Comparison of ENCODE assay signal across 8 cellular contexts in genomic region chr19:18291590-18292459, GRCh38. TPM values are rescaled to one million over a fixed set of nuclear protein-coding genes. Genes with fewer than 3 reads are reported as not detected.
DNase-seq lines count a peak whose midpoint lies in the region; ATAC-seq, FAIRE-seq and TF ChIP-seq lines count a peak whose summit lies in the region.

No MANE protein-coding gene starts in this region.

- H3K27ac Mint-ChIP-seq in activated CD4-positive, alpha-beta T cell treated with anti-CD3 and anti-CD28 coated beads, Interleukin-2, amount 10 ng/mL, durations not matched to agents 24 days and 14 days, result peak overlapping the region; percentile 98
- H3K27ac Mint-ChIP-seq in dendritic cell treated with granulocyte-macrophage colony-stimulating factor and Interleukin-4, amounts not matched to agents 40 ng/mL and 50 ng/mL, for 4 days, result peak overlapping the region; percentile 97

- peaks cover 69% of the 10 kb centered on the region for H3K4me1 Mint-ChIP-seq in activated CD4-positive, alpha-beta T cell treated with anti-CD3 and anti-CD28 coated beads, Interleukin-2, amount 10 ng/mL, durations not matched to agents 24 days and 14 days
- H3K4me1 Mint-ChIP-seq in dendritic cell treated with granulocyte-macrophage colony-stimulating factor and Interleukin-4, amounts not matched to agents 40 ng/mL and 50 ng/mL, for 4 days (ENCODE audit: low read depth), result peaks cover 64% of the 10 kb centered on the region

- no peak for TF ChIP-seq POLR2A in HepG2 (IDR thresholded peaks at IDR 0.05; ENCODE audit: insufficient read depth in 1 of 2, low read depth in 2 of 2, low read length in 2 of 2)

- BruUV-seq in HepG2 (replicated peaks; lab: Mats Ljungman, UMichigan), result no TSS peak

- intact Hi-C loops in activated CD4-positive, alpha-beta T cell treated with anti-CD3 and anti-CD28 coated beads, Interleukin-2, amount 10 ng/mL, durations not matched to agents 24 days and 14 days (cut with micrococcal nuclease), result loop anchor here (5.0 to 10.0 kb wide), 3 partner anchors 125 to 287 kb away; partner anchors contain the start of genes ARRDC2, IL12RB1 and SSBP4
- intact Hi-C loops in dendritic cell treated with granulocyte-macrophage colony-stimulating factor and Interleukin-4, amounts not matched to agents 40 ng/mL and 50 ng/mL, for 4 days (cut with micrococcal nuclease), result loop anchor here (1.0 to 2.0 kb wide), 2 partner anchors 10 to 13 kb away; no protein-coding TSS in a partner anchor
- intact Hi-C loops in HepG2 (cut with micrococcal nuclease; ENCODE audit: unreplicated experiment), result no loop called here

- WGBS in HepG2 (ENCODE audit: low lambda C conversion rate), result 4% methylated on average over 35 of the region's 75 CpGs

- 0 out of 2 replicates have a peak, but pooled peaks have one; percentile 4 for TF ChIP-seq RAD21 in HepG2 (CRISPR knock-in tag; IDR thresholded peaks at IDR 0.05)

- DNase-seq in D341Med (ENCODE audit: low spot score), result peak; percentile 84
- DNase-seq in NCI-H1092 treated with DMSO at 0.1 percent for 48 hours (lab: John Stamatoyannopoulos, UW), result peak; percentile 45
- peak; percentile 95 for DNase-seq in activated CD4-positive, alpha-beta T cell treated with anti-CD3 and anti-CD28 coated beads, Interleukin-2, amount 10 ng/mL, durations not matched to agents 24 days and 14 days
- peak; percentile 51 for DNase-seq in HepG2 (ENCODE audit: low spot score)
- peak; percentile 73 for DNase-seq in stimulated activated CD4-positive, alpha-beta T cell treated with anti-CD3 and anti-CD28 coated beads, Interleukin-4, amount 100 ng/mL, for 1 hour
- DNase-seq in NCI-H2107 treated with DMSO at 0.1 percent for 48 hours (lab: John Stamatoyannopoulos, UW; ENCODE audit: unreplicated experiment), result no peak

- POLR2A ChIA-PET in HepG2 (lab: Yijun Ruan, JAX), result interaction anchor here (1.1 to 3.1 kb wide), 8 partner anchors 11 to 280 kb away, joined by 3 to 51 read pairs (median 7); partner anchors contain the start of genes IQCN, JUND, LSM4 and UBA52

- no peaks in the 10 kb centered on the region for H3K9me3 ChIP-seq in HepG2 (ENCODE audit: low read length)

- FAIRE-seq in HepG2 (lab: Jason Lieb, UNC), result peak; percentile 8

- CTCF ChIA-PET in HepG2 (lab: Yijun Ruan, JAX; ENCODE audit: low intra/inter-chr PET ratio, low total read pairs), result no interaction called here

- no peak for TF ChIP-seq CTCF in HepG2 (CRISPR knock-in tag; IDR thresholded peaks at IDR 0.05)

- peak overlapping the region; percentile 78 for H3K9ac ChIP-seq in HepG2 (ENCODE audit: insufficient read depth, low read depth, low read length)

- H3K36me3 Mint-ChIP-seq in activated CD4-positive, alpha-beta T cell treated with anti-CD3 and anti-CD28 coated beads, Interleukin-2, amount 10 ng/mL, durations not matched to agents 24 days and 14 days (ENCODE audit: low read depth), result peaks cover 22% of the 10 kb centered on the region
- peaks cover 18% of the 10 kb centered on the region for H3K36me3 Mint-ChIP-seq in dendritic cell treated with granulocyte-macrophage colony-stimulating factor and Interleukin-4, amounts not matched to agents 40 ng/mL and 50 ng/mL, for 4 days (ENCODE audit: low read depth)

- peak overlapping the region; percentile 26 for H3K27ac ChIP-seq in HepG2 (ENCODE audit: extremely low read length, insufficient read depth, low read length)

- H4K20me1 ChIP-seq in HepG2 (ENCODE audit: insufficient read depth, low read length), result no peaks in the 10 kb centered on the region

- TF ChIP-seq EP300 in HepG2 (IDR thresholded peaks at IDR 0.05; ENCODE audit: low read depth in 2 of 2, low read length in 2 of 2) (peak in 1 of 2 experiments; percentile 13; a peak in 1 of 4 replicates), HepG2 (CRISPR knock-in tag; IDR thresholded peaks at IDR 0.05; ENCODE audit: borderline replicate concordance) (peak; percentile 21; the same call in 1 of the 2 replicates)

- H3K9me3 Mint-ChIP-seq in activated CD4-positive, alpha-beta T cell treated with anti-CD3 and anti-CD28 coated beads, Interleukin-2, amount 10 ng/mL, durations not matched to agents 24 days and 14 days, result peaks cover 19% of the 10 kb centered on the region
- peaks cover 9% of the 10 kb centered on the region for H3K9me3 Mint-ChIP-seq in dendritic cell treated with granulocyte-macrophage colony-stimulating factor and Interleukin-4, amounts not matched to agents 40 ng/mL and 50 ng/mL, for 4 days

- no peaks in the 10 kb centered on the region for H3K27me3 ChIP-seq in HepG2 (ENCODE audit: control insufficient read depth in 1 of 2, insufficient read depth in 2 of 2, low read length in 2 of 2)

- peak; percentile 61 for ATAC-seq in GM21528 (IDR thresholded peaks at IDR 0.05; ENCODE audit: low FRiP score, unreplicated experiment)
- peak; percentile 67 for ATAC-seq in HepG2

- in situ Hi-C loops in HepG2 (cut with HindIII; ENCODE audit: extremely low pct_ligation_motif_present, low pct_unique_long_range_greater_than_20kb), result no loop called here

- H3K27me3 Mint-ChIP-seq in activated CD4-positive, alpha-beta T cell treated with anti-CD3 and anti-CD28 coated beads, Interleukin-2, amount 10 ng/mL, durations not matched to agents 24 days and 14 days, result no peaks in the 10 kb centered on the region
- H3K27me3 Mint-ChIP-seq in dendritic cell treated with granulocyte-macrophage colony-stimulating factor and Interleukin-4, amounts not matched to agents 40 ng/mL and 50 ng/mL, for 4 days, result peaks cover 2% of the 10 kb centered on the region

- H3K4me2 ChIP-seq in HepG2 (ENCODE audit: low read depth, low read length), result peak overlapping the region; percentile 97

- peak overlapping the region; percentile 86 for H3K4me3 Mint-ChIP-seq in activated CD4-positive, alpha-beta T cell treated with anti-CD3 and anti-CD28 coated beads, Interleukin-2, amount 10 ng/mL, durations not matched to agents 24 days and 14 days
- peak overlapping the region; percentile 73 for H3K4me3 Mint-ChIP-seq in dendritic cell treated with granulocyte-macrophage colony-stimulating factor and Interleukin-4, amounts not matched to agents 40 ng/mL and 50 ng/mL, for 4 days

- peaks cover 74% of the 10 kb centered on the region for H3K4me1 ChIP-seq in HepG2 (ENCODE audit: insufficient read depth, low read length)

- H2AFZ ChIP-seq in HepG2 (ENCODE audit: low read length), result no peak overlapping the region

- no peaks in the 10 kb centered on the region for H3K79me2 ChIP-seq in HepG2 (ENCODE audit: insufficient read depth, low read length)

- peak overlapping the region; percentile 59 to 79 (median 63) for H3K4me3 ChIP-seq in HepG2 (replicated peaks in 1 of 3; ENCODE audit: insufficient read depth in 1 of 3, low read depth in 2 of 3, low read length in 3 of 3)

- no peaks in the 10 kb centered on the region for H3K36me3 ChIP-seq in HepG2 (replicated peaks in 1 of 2; ENCODE audit: control insufficient read depth in 1 of 2, insufficient read depth in 2 of 2, low read length in 2 of 2)

RNA-seq across cellular contexts. Expression of gene JUND, which starts 10.4 kb away (rescaled TPM):
- 382 and 413 TPM in 2 replicates for total RNA-seq in activated CD4-positive, alpha-beta T cell treated with anti-CD3 and anti-CD28 coated beads, Interleukin-2, amount 10 ng/mL, durations not matched to agents 24 days and 14 days
- total RNA-seq in HepG2 (2016; rRNA removed; fragmentation: Illumina TruSeq; extraction: Trizol), result 31.8 and 41.2 TPM in 2 replicates
- 36.4 and 41.0 TPM in 2 replicates for total RNA-seq in HepG2 (2016; cell fraction: cytosol; rRNA removed; fragmentation: Illumina TruSeq; extraction: Trizol; ENCODE audit: low read depth)
- total RNA-seq in HepG2 (2016; cell fraction: insoluble cytoplasmic fraction; rRNA removed; fragmentation: Illumina TruSeq; extraction: Trizol), result 30.0 and 40.6 TPM in 2 replicates
- total RNA-seq in HepG2 (2016; cell fraction: membrane; rRNA removed; fragmentation: Illumina TruSeq; extraction: Trizol), result 68.5 and 98.0 TPM in 2 replicates
- 23.4 and 45.2 TPM in 2 replicates for total RNA-seq in HepG2 (2016; cell fraction: nucleus; rRNA removed; fragmentation: Illumina TruSeq; extraction: Trizol)
- 59.8 and 124 TPM in 2 replicates for polyA plus RNA-seq in HepG2 (2011; rRNA removed)
- polyA plus RNA-seq in HepG2 (2011; cell fraction: cytosol; rRNA removed), result 93.9 and 178 TPM in 2 replicates
- polyA plus RNA-seq in HepG2 (2011; cell fraction: nucleus; rRNA removed), result 129 and 136 TPM in 2 replicates
- polyA plus RNA-seq in HepG2 (2012), result 44.0 and 66.6 TPM in 2 replicates
- polyA plus RNA-seq in HepG2 (2016; cell fraction: cytosol; fragmentation: Illumina TruSeq; extraction: Trizol; ENCODE audit: low read depth), result 85.1 and 91.8 TPM in 2 replicates
- polyA plus RNA-seq in HepG2 (2016; cell fraction: insoluble cytoplasmic fraction; fragmentation: Illumina TruSeq; extraction: Trizol; ENCODE audit: low read depth), result 74.4 and 76.0 TPM in 2 replicates
- 131 and 149 TPM in 2 replicates for polyA plus RNA-seq in HepG2 (2016; cell fraction: membrane; fragmentation: Illumina TruSeq; extraction: Trizol; ENCODE audit: low read depth)
- 77.1 and 84.7 TPM in 2 replicates for polyA plus RNA-seq in HepG2 (2016; cell fraction: nucleus; fragmentation: Illumina TruSeq; extraction: Trizol; ENCODE audit: insufficient read depth, low read depth)
- 49.7 and 194 TPM in 2 replicates for polyA minus RNA-seq in HepG2 (2011; rRNA and poly(A)+ RNA removed; ENCODE audit: low replicate concordance)
- polyA minus RNA-seq in HepG2 (2011; cell fraction: cytosol; rRNA and poly(A)+ RNA removed), result 164 and 168 TPM in 2 replicates
- 60.5 and 91.9 TPM in 2 replicates for polyA minus RNA-seq in HepG2 (2011; cell fraction: nucleus; rRNA and poly(A)+ RNA removed)

RNA-seq across cellular contexts. Expression of gene IQCN, which starts 17.6 kb away (rescaled TPM):
- 2.3 and 3.0 TPM in 2 replicates for total RNA-seq in activated CD4-positive, alpha-beta T cell treated with anti-CD3 and anti-CD28 coated beads, Interleukin-2, amount 10 ng/mL, durations not matched to agents 24 days and 14 days
- 0.04 and 0.07 TPM in 2 replicates for total RNA-seq in HepG2 (2016; rRNA removed; fragmentation: Illumina TruSeq; extraction: Trizol)
- total RNA-seq in HepG2 (2016; cell fraction: cytosol; rRNA removed; fragmentation: Illumina TruSeq; extraction: Trizol; ENCODE audit: low read depth), result not detected in 2 replicates
- total RNA-seq in HepG2 (2016; cell fraction: insoluble cytoplasmic fraction; rRNA removed; fragmentation: Illumina TruSeq; extraction: Trizol), result 0.04 TPM in 1 of 2 replicates, not detected in the other
- total RNA-seq in HepG2 (2016; cell fraction: membrane; rRNA removed; fragmentation: Illumina TruSeq; extraction: Trizol), result not detected in 2 replicates
- total RNA-seq in HepG2 (2016; cell fraction: nucleus; rRNA removed; fragmentation: Illumina TruSeq; extraction: Trizol), result 0.13 TPM in 1 of 2 replicates, not detected in the other
- 0.14 and 0.18 TPM in 2 replicates for polyA plus RNA-seq in HepG2 (2011; rRNA removed)
- 0.03 and 0.04 TPM in 2 replicates for polyA plus RNA-seq in HepG2 (2011; cell fraction: cytosol; rRNA removed)
- polyA plus RNA-seq in HepG2 (2011; cell fraction: nucleus; rRNA removed), result 1.3 and 1.5 TPM in 2 replicates
- polyA plus RNA-seq in HepG2 (2012), result 0.13 TPM in 2 replicates
- not detected in 2 replicates for polyA plus RNA-seq in HepG2 (2016; cell fraction: cytosol; fragmentation: Illumina TruSeq; extraction: Trizol; ENCODE audit: low read depth)
- polyA plus RNA-seq in HepG2 (2016; cell fraction: insoluble cytoplasmic fraction; fragmentation: Illumina TruSeq; extraction: Trizol; ENCODE audit: low read depth), result not detected in 2 replicates
- polyA plus RNA-seq in HepG2 (2016; cell fraction: membrane; fragmentation: Illumina TruSeq; extraction: Trizol; ENCODE audit: low read depth), result not detected in 2 replicates
- polyA plus RNA-seq in HepG2 (2016; cell fraction: nucleus; fragmentation: Illumina TruSeq; extraction: Trizol; ENCODE audit: insufficient read depth, low read depth), result 0.25 and 0.49 TPM in 2 replicates
- 0.26 and 0.91 TPM in 2 replicates for polyA minus RNA-seq in HepG2 (2011; rRNA and poly(A)+ RNA removed; ENCODE audit: low replicate concordance)
- 0.53 TPM in 1 of 2 replicates, not detected in the other for polyA minus RNA-seq in HepG2 (2011; cell fraction: cytosol; rRNA and poly(A)+ RNA removed)
- polyA minus RNA-seq in HepG2 (2011; cell fraction: nucleus; rRNA and poly(A)+ RNA removed), result 0.52 and 0.62 TPM in 2 replicates

RNA-seq across cellular contexts. Expression of gene LSM4, which starts 31.1 kb away (rescaled TPM):
- 217 and 225 TPM in 2 replicates for total RNA-seq in activated CD4-positive, alpha-beta T cell treated with anti-CD3 and anti-CD28 coated beads, Interleukin-2, amount 10 ng/mL, durations not matched to agents 24 days and 14 days
- 166 and 188 TPM in 2 replicates for total RNA-seq in HepG2 (2016; rRNA removed; fragmentation: Illumina TruSeq; extraction: Trizol)
- 129 and 159 TPM in 2 replicates for total RNA-seq in HepG2 (2016; cell fraction: cytosol; rRNA removed; fragmentation: Illumina TruSeq; extraction: Trizol; ENCODE audit: low read depth)
- 185 and 208 TPM in 2 replicates for total RNA-seq in HepG2 (2016; cell fraction: insoluble cytoplasmic fraction; rRNA removed; fragmentation: Illumina TruSeq; extraction: Trizol)
- 248 and 299 TPM in 2 replicates for total RNA-seq in HepG2 (2016; cell fraction: membrane; rRNA removed; fragmentation: Illumina TruSeq; extraction: Trizol)
- total RNA-seq in HepG2 (2016; cell fraction: nucleus; rRNA removed; fragmentation: Illumina TruSeq; extraction: Trizol), result 62.8 and 69.8 TPM in 2 replicates
- polyA plus RNA-seq in HepG2 (2011; rRNA removed), result 65.8 and 66.8 TPM in 2 replicates
- 97.1 and 133 TPM in 2 replicates for polyA plus RNA-seq in HepG2 (2011; cell fraction: cytosol; rRNA removed)
- 51.8 and 54.0 TPM in 2 replicates for polyA plus RNA-seq in HepG2 (2011; cell fraction: nucleus; rRNA removed)
- polyA plus RNA-seq in HepG2 (2012), result 62.7 and 78.9 TPM in 2 replicates
- 166 and 238 TPM in 2 replicates for polyA plus RNA-seq in HepG2 (2016; cell fraction: cytosol; fragmentation: Illumina TruSeq; extraction: Trizol; ENCODE audit: low read depth)
- polyA plus RNA-seq in HepG2 (2016; cell fraction: insoluble cytoplasmic fraction; fragmentation: Illumina TruSeq; extraction: Trizol; ENCODE audit: low read depth), result 205 and 220 TPM in 2 replicates
- polyA plus RNA-seq in HepG2 (2016; cell fraction: membrane; fragmentation: Illumina TruSeq; extraction: Trizol; ENCODE audit: low read depth), result 217 and 267 TPM in 2 replicates
- polyA plus RNA-seq in HepG2 (2016; cell fraction: nucleus; fragmentation: Illumina TruSeq; extraction: Trizol; ENCODE audit: insufficient read depth, low read depth), result 105 and 120 TPM in 2 replicates
- 40.8 and 88.8 TPM in 2 replicates for polyA minus RNA-seq in HepG2 (2011; rRNA and poly(A)+ RNA removed; ENCODE audit: low replicate concordance)
- 24.9 and 32.6 TPM in 2 replicates for polyA minus RNA-seq in HepG2 (2011; cell fraction: cytosol; rRNA and poly(A)+ RNA removed)
- polyA minus RNA-seq in HepG2 (2011; cell fraction: nucleus; rRNA and poly(A)+ RNA removed), result 13.4 and 14.2 TPM in 2 replicates

RNA-seq across cellular contexts. Expression of gene PGPEP1, which starts 48.6 kb away (rescaled TPM):
- total RNA-seq in activated CD4-positive, alpha-beta T cell treated with anti-CD3 and anti-CD28 coated beads, Interleukin-2, amount 10 ng/mL, durations not matched to agents 24 days and 14 days, result 14.6 and 18.5 TPM in 2 replicates
- total RNA-seq in HepG2 (2016; rRNA removed; fragmentation: Illumina TruSeq; extraction: Trizol), result 56.6 and 57.7 TPM in 2 replicates
- 13.1 and 14.4 TPM in 2 replicates for total RNA-seq in HepG2 (2016; cell fraction: cytosol; rRNA removed; fragmentation: Illumina TruSeq; extraction: Trizol; ENCODE audit: low read depth)
- 51.1 and 64.9 TPM in 2 replicates for total RNA-seq in HepG2 (2016; cell fraction: insoluble cytoplasmic fraction; rRNA removed; fragmentation: Illumina TruSeq; extraction: Trizol)
- total RNA-seq in HepG2 (2016; cell fraction: membrane; rRNA removed; fragmentation: Illumina TruSeq; extraction: Trizol), result 36.0 and 36.7 TPM in 2 replicates
- total RNA-seq in HepG2 (2016; cell fraction: nucleus; rRNA removed; fragmentation: Illumina TruSeq; extraction: Trizol), result 30.3 and 33.5 TPM in 2 replicates
- polyA plus RNA-seq in HepG2 (2011; rRNA removed), result 53.1 and 64.3 TPM in 2 replicates
- polyA plus RNA-seq in HepG2 (2011; cell fraction: cytosol; rRNA removed), result 37.2 and 38.6 TPM in 2 replicates
- 97.0 and 102 TPM in 2 replicates for polyA plus RNA-seq in HepG2 (2011; cell fraction: nucleus; rRNA removed)
- 26.8 and 28.6 TPM in 2 replicates for polyA plus RNA-seq in HepG2 (2012)
- polyA plus RNA-seq in HepG2 (2016; cell fraction: cytosol; fragmentation: Illumina TruSeq; extraction: Trizol; ENCODE audit: low read depth), result 15.6 and 16.2 TPM in 2 replicates
- polyA plus RNA-seq in HepG2 (2016; cell fraction: insoluble cytoplasmic fraction; fragmentation: Illumina TruSeq; extraction: Trizol; ENCODE audit: low read depth), result 40.6 and 44.1 TPM in 2 replicates
- polyA plus RNA-seq in HepG2 (2016; cell fraction: membrane; fragmentation: Illumina TruSeq; extraction: Trizol; ENCODE audit: low read depth), result 22.8 and 23.5 TPM in 2 replicates
- polyA plus RNA-seq in HepG2 (2016; cell fraction: nucleus; fragmentation: Illumina TruSeq; extraction: Trizol; ENCODE audit: insufficient read depth, low read depth), result 51.1 and 66.5 TPM in 2 replicates
- polyA minus RNA-seq in HepG2 (2011; rRNA and poly(A)+ RNA removed; ENCODE audit: low replicate concordance), result 22.4 and 187 TPM in 2 replicates
- 44.1 and 52.6 TPM in 2 replicates for polyA minus RNA-seq in HepG2 (2011; cell fraction: cytosol; rRNA and poly(A)+ RNA removed)
- polyA minus RNA-seq in HepG2 (2011; cell fraction: nucleus; rRNA and poly(A)+ RNA removed), result 46.4 and 57.7 TPM in 2 replicates
